Comparison of ENCODE assay signal across 8 cellular contexts in the genomic region with DNA sequence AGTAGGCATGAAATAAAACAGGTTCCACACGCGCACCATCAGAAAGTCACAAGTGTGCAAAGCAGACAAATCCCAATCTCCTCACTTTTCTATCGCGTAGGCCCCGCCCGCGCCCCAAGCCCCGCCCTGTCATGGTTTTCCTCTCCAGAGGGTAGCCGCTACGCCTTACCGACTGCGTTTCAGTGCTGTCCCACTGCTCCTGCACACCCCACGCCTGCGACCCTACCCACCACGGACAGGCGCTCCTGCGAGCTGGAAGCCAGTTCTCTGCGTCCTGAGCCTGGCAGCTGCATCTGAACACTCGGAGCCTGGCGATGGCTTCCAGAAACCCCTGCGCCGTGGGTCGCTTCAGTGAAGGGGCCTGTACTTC. TPM values are rescaled to one million over a fixed set of nuclear protein-coding genes. Genes with fewer than 3 reads are reported as not detected.
DNase-seq lines count a peak whose midpoint lies in the region; ATAC-seq and TF ChIP-seq lines count a peak whose summit lies in the region.

No MANE protein-coding gene starts in this region.

- peak overlapping the region; percentile 91 for H3K4me3 Mint-ChIP-seq in activated naive CD8-positive, alpha-beta T cell treated with anti-CD3 and anti-CD28 coated beads, Interleukin-2, amount 50 U/mL, for 24 hours

- H4K20me1 ChIP-seq in hepatocyte (ENCODE audit: insufficient read depth, poor library complexity, severe bottlenecking) = no peaks in the 10 kb centered on the region

- H3K9me2 ChIP-seq in hepatocyte (replicated peaks; ENCODE audit: insufficient read depth) = no peaks in the 10 kb centered on the region

- TF ChIP-seq CTCF in hepatocyte (IDR thresholded peaks at IDR 0.05; ENCODE audit: poor library complexity) = no peak

- peaks cover 70% of the 10 kb centered on the region for H3K9me3 Mint-ChIP-seq in activated naive CD8-positive, alpha-beta T cell treated with anti-CD3 and anti-CD28 coated beads, Interleukin-2, amount 50 U/mL, for 24 hours

- H3K4me1 ChIP-seq in hepatocyte (ENCODE audit: insufficient read depth) = no peaks in the 10 kb centered on the region

- peak overlapping the region; percentile 91 for H3K4me2 ChIP-seq in hepatocyte

- H2AFZ ChIP-seq in hepatocyte = peak overlapping the region; percentile 97

- ATAC-seq in HG02884 (IDR thresholded peaks at IDR 0.05; ENCODE audit: unreplicated experiment) = peak; percentile 26
- peak; percentile 30 for ATAC-seq in activated naive CD8-positive, alpha-beta T cell treated with anti-CD3 and anti-CD28 coated beads, Interleukin-2, amount 50 U/mL, for 24 hours

- H3K4me3 ChIP-seq in hepatocyte (peak overlapping the region; percentile 97), skeletal muscle cell (ENCODE audit: low read depth, low read length) (peak overlapping the region; percentile 91)

- H3K4me1 Mint-ChIP-seq in activated naive CD8-positive, alpha-beta T cell treated with anti-CD3 and anti-CD28 coated beads, Interleukin-2, amount 50 U/mL, for 24 hours = peaks cover 19% of the 10 kb centered on the region

- peak overlapping the region; percentile 78 for H3K27ac ChIP-seq in hepatocyte

- peaks cover 76% of the 10 kb centered on the region for H3K36me3 Mint-ChIP-seq in activated naive CD8-positive, alpha-beta T cell treated with anti-CD3 and anti-CD28 coated beads, Interleukin-2, amount 50 U/mL, for 24 hours (ENCODE audit: low read depth)

- peak overlapping the region; percentile 87 for H3K27ac Mint-ChIP-seq in activated naive CD8-positive, alpha-beta T cell treated with anti-CD3 and anti-CD28 coated beads, Interleukin-2, amount 50 U/mL, for 24 hours

- no peaks in the 10 kb centered on the region for H3K27me3 ChIP-seq in hepatocyte

- H3K36me3 ChIP-seq in hepatocyte (replicated peaks; ENCODE audit: insufficient read depth, low read depth) = peaks cover 4% of the 10 kb centered on the region

- H3K79me2 ChIP-seq in hepatocyte = no peaks in the 10 kb centered on the region

- H3K9me3 ChIP-seq in hepatocyte (ENCODE audit: low read depth) = peaks cover 53% of the 10 kb centered on the region

- no peaks in the 10 kb centered on the region for H3K27me3 Mint-ChIP-seq in activated naive CD8-positive, alpha-beta T cell treated with anti-CD3 and anti-CD28 coated beads, Interleukin-2, amount 50 U/mL, for 24 hours

- WGBS in hepatocyte (ENCODE audit: low lambda C conversion rate, missing lambda C conversion rate) = 0% methylated on average over 21 of the region's 23 CpGs

- DNase-seq in SHP77 (lab: John Stamatoyannopoulos, UW) = peak; percentile 41 to 43
- no peak for DNase-seq in SHP77 treated with DMSO at 0.1 percent for 48 hours (lab: John Stamatoyannopoulos, UW)
- DNase-seq in NCI-H774 (lab: John Stamatoyannopoulos, UW) = peak; percentile 16
- peak; percentile 66 for DNase-seq in activated naive CD8-positive, alpha-beta T cell treated with anti-CD3 and anti-CD28 coated beads, Interleukin-2, amount 50 U/mL, for 24 hours
- DNase-seq in hepatocyte (ENCODE audit: low spot score) = peak; percentile 58
- no peak for DNase-seq in skeletal muscle cell (ENCODE audit: low read depth)
- no peak for DNase-seq in NK-92 (lab: John Stamatoyannopoulos, UW; ENCODE audit: unreplicated experiment)

RNA-seq across cellular contexts. Expression of a gene that starts 0.4 kb away (rescaled TPM):
- total RNA-seq in hepatocyte = 2.5 and 4.9 TPM in 2 replicates
- polyA plus RNA-seq in hepatocyte = 1.7 and 1.8 TPM in 2 replicates

RNA-seq across cellular contexts. Expression of a gene that starts 28.1 kb away (rescaled TPM):
- total RNA-seq in hepatocyte = 4.7 and 5.7 TPM in 2 replicates
- polyA plus RNA-seq in hepatocyte = 3.5 and 4.1 TPM in 2 replicates

RNA-seq across cellular contexts. Expression of a gene that starts 28.2 kb away (rescaled TPM):
- total RNA-seq in hepatocyte = 5.2 and 9.5 TPM in 2 replicates
- 5.8 and 9.2 TPM in 2 replicates for polyA plus RNA-seq in hepatocyte

RNA-seq across cellular contexts. Expression of a gene that starts 59.2 kb away (rescaled TPM):
- 1.8 and 2.1 TPM in 2 replicates for total RNA-seq in hepatocyte
- polyA plus RNA-seq in hepatocyte = 1.7 and 2.5 TPM in 2 replicates

Comparison
In these comparisons a context has a peak if more than half of its experiments do, and no peak if none do; other contexts are left out.
1. DNase-seq: peak in SHP77 (2 of 2), NCI-H774 (single experiment), activated naive CD8-positive, alpha-beta T cell treated with anti-CD3 and anti-CD28 coated beads, Interleukin-2, amount 50 U/mL, for 24 hours (single experiment) and hepatocyte (single experiment); none in SHP77 treated with DMSO at 0.1 percent for 48 hours (single experiment), skeletal muscle cell (single experiment) and NK-92 (single experiment).